In the genomic region with DNA sequence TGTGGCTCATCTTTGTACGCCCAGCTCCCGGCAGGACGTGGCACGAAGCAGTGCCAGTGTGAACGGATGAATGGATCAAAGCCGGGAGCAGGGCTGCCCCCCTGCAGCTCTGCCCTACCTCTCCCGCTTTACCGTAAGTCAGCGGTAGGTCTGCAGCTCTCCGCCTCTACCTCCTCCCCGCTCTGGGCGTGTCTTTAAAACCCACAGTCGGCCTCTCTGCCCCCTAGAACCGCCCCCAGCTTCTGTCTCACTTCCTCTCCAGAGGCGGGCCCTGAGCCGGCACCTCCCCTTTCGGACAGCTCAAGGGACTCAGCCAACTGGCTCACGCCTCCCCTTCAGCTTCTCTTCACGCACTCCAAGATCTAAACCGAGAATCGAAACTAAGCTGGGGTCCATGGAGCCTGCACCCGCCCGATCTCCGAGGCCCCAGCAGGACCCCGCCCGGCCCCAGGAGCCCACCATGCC, we compare ENCODE assay signal across 8 cellular contexts. TPM values are rescaled to one million over a fixed set of nuclear protein-coding genes. Genes with fewer than 3 reads are reported as not detected.
A peak's percentile ranks its signal among the peaks of the same experiment; 100 is the strongest.
DNase-seq lines count a peak whose midpoint lies in the region; ATAC-seq and TF ChIP-seq lines count a peak whose summit lies in the region.

A gene with protein sequence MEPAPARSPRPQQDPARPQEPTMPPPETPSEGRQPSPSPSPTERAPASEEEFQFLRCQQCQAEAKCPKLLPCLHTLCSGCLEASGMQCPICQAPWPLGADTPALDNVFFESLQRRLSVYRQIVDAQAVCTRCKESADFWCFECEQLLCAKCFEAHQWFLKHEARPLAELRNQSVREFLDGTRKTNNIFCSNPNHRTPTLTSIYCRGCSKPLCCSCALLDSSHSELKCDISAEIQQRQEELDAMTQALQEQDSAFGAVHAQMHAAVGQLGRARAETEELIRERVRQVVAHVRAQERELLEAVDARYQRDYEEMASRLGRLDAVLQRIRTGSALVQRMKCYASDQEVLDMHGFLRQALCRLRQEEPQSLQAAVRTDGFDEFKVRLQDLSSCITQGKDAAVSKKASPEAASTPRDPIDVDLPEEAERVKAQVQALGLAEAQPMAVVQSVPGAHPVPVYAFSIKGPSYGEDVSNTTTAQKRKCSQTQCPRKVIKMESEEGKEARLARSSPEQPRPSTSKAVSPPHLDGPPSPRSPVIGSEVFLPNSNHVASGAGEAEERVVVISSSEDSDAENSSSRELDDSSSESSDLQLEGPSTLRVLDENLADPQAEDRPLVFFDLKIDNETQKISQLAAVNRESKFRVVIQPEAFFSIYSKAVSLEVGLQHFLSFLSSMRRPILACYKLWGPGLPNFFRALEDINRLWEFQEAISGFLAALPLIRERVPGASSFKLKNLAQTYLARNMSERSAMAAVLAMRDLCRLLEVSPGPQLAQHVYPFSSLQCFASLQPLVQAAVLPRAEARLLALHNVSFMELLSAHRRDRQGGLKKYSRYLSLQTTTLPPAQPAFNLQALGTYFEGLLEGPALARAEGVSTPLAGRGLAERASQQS (plus strand): TSS at position 298 of the 465 bp plus-strand sequence. CDS start 97 bp downstream, at position 395.

- TF ChIP-seq POLR2A in right lobe of liver (IDR thresholded peaks at IDR 0.05): peak; percentile 79

- H3K4me3 Mint-ChIP-seq in activated CD4-positive, alpha-beta memory T cell treated with anti-CD3 and anti-CD28 coated beads for 36 hours: peak within 1 kb of the TSS; percentile 98

- peak in 49 of 56 donors; percentile 16 to 67 (median 41) for TF ChIP-seq CTCF in dorsolateral prefrontal cortex (IDR thresholded peaks at IDR 0.05 in 54 of 56, conservative IDR thresholded peaks at IDR 0.05 in 2 of 56; ENCODE audit: low read depth in 1 of 56, partially characterized antibody in 56 of 56)
- peak in 1 of 4 donors; percentile 5 for TF ChIP-seq CTCF in right lobe of liver (IDR thresholded peaks at IDR 0.05)

- H3K27ac ChIP-seq in dorsolateral prefrontal cortex: peak within 1 kb of the TSS; percentile 23 to 94 (median 85)
- H3K27ac ChIP-seq in right lobe of liver: peak within 1 kb of the TSS; percentile 76 to 83 (median 81)

- H3K4me3 ChIP-seq in dorsolateral prefrontal cortex: peak within 1 kb of the TSS; percentile 49 to 98 (median 78)
- H3K4me3 ChIP-seq in right lobe of liver: peak within 1 kb of the TSS; percentile 64 to 79 (median 71)

- H3K4me1 Mint-ChIP-seq in activated CD4-positive, alpha-beta memory T cell treated with anti-CD3 and anti-CD28 coated beads for 36 hours (ENCODE audit: low read depth): peaks cover 54% of the 10 kb centered on the region

- peak within 1 kb of the TSS; percentile 96 for H3K27ac Mint-ChIP-seq in activated CD4-positive, alpha-beta memory T cell treated with anti-CD3 and anti-CD28 coated beads for 36 hours

- DNase-seq in C1 segment of cervical spinal cord (lab: John Stamatoyannopoulos, UW) (peak in 13 of 14 donors; percentile 73 to 97 (median 90)), NCI-H82 (lab: John Stamatoyannopoulos, UW) (peak; percentile 99), dorsolateral prefrontal cortex (peak; percentile 86 to 98 (median 96)), right lobe of liver (peak; percentile 97 to 98 (median 98))
- peak; percentile 98 for DNase-seq in activated CD4-positive, alpha-beta memory T cell treated with anti-CD3 and anti-CD28 coated beads for 36 hours
- DNase-seq in stimulated activated CD4-positive, alpha-beta T cell treated with anti-CD3 and anti-CD28 coated beads, Interleukin-4, amount 100 ng/mL, for 4 hours: peak; percentile 88 to 95

- peak; percentile 73 for ATAC-seq in GM19395 (IDR thresholded peaks at IDR 0.05; ENCODE audit: unreplicated experiment)
- peak; percentile 39 for ATAC-seq in HG03565 (IDR thresholded peaks at IDR 0.05; ENCODE audit: unreplicated experiment)
- ATAC-seq in right lobe of liver: peak; percentile 88 to 92 (median 90)

- H3K36me3 Mint-ChIP-seq in activated CD4-positive, alpha-beta memory T cell treated with anti-CD3 and anti-CD28 coated beads for 36 hours: peaks cover 18% of the 10 kb centered on the region

- intact Hi-C loops in activated CD4-positive, alpha-beta memory T cell treated with anti-CD3 and anti-CD28 coated beads for 36 hours (cut with micrococcal nuclease): loop anchor here (2.0 to 10.0 kb wide), 6 partner anchors 16 to 790 kb away; partner anchors contain the start of genes ARID3B, CSK, NPTN and UBL7
- intact Hi-C loops in dorsolateral prefrontal cortex (cut with DNase I): loop anchor here in 1 of 2 donors (5.0 to 10.0 kb wide), 2 partner anchors 550 to 623 kb away; partner anchors contain the start of genes ARID3B and CLK3
- intact Hi-C loops in right lobe of liver (cut with DNase I): no loop called here

- H3K27me3 ChIP-seq in dorsolateral prefrontal cortex (no peaks in the 10 kb centered on the region), right lobe of liver (no peaks in the 10 kb centered on the region)

- H3K4me1 ChIP-seq in right lobe of liver: peaks cover 0 to 28% (median 7%) of the 10 kb centered on the region in 4 donors

- peaks cover 0 to 13% (median 6%) of the 10 kb centered on the region in 4 donors for H3K36me3 ChIP-seq in right lobe of liver

- no peaks in the 10 kb centered on the region for H3K27me3 Mint-ChIP-seq in activated CD4-positive, alpha-beta memory T cell treated with anti-CD3 and anti-CD28 coated beads for 36 hours

- POLR2A ChIA-PET in activated CD4-positive, alpha-beta memory T cell treated with anti-CD3 and anti-CD28 coated beads for 36 hours (lab: Charles Lee): interaction anchor here (1.0 to 2.3 kb wide), 7 partner anchors 10 to 551 kb away, joined by 3 to 22 read pairs (median 3); partner anchors contain the start of gene ARID3B

- WGBS in right lobe of liver (ENCODE audit: insufficient coverage, low coverage, low lambda C conversion rate, missing lambda C conversion rate): 0% methylated on average over 16 of the region's 26 CpGs

- no peaks in the 10 kb centered on the region for H3K9me3 ChIP-seq in right lobe of liver

- CTCF ChIA-PET in activated CD4-positive, alpha-beta memory T cell treated with anti-CD3 and anti-CD28 coated beads for 36 hours (lab: Charles Lee): interaction anchor here (0.7 to 4.0 kb wide), 18 partner anchors 9 to 1373 kb away, joined by 3 to 22 read pairs (median 4); partner anchors contain the start of gene UBL7

- no peaks in the 10 kb centered on the region for H3K9me3 Mint-ChIP-seq in activated CD4-positive, alpha-beta memory T cell treated with anti-CD3 and anti-CD28 coated beads for 36 hours

RNA-seq across cellular contexts. Expression of the gene that starts here (rescaled TPM):
- 10 to 100 TPM; 67.6 to 69.8 TPM for total RNA-seq in activated CD4-positive, alpha-beta memory T cell treated with anti-CD3 and anti-CD28 coated beads for 36 hours
- total RNA-seq in dorsolateral prefrontal cortex (10 to 100 TPM; 19.9 to 58.9 (median 30.2) TPM), right lobe of liver (10 to 100 TPM; 10.8 to 36.1 (median 16.7) TPM)

Comparison
In these comparisons a context has a peak if more than half of its experiments do, and no peak if none do; other contexts are left out.
1. Peak in every context shown above with its lines: DNase-seq, ATAC-seq, H3K4me3 ChIP-seq and H3K27ac ChIP-seq.
2. ATAC-seq: peak in every context shown above with its lines; median percentile 90 in right lobe of liver; 73 in GM19395; 39 in HG03565.